Comparison of ENCODE assay signal across 8 cellular contexts in the genomic region with DNA sequence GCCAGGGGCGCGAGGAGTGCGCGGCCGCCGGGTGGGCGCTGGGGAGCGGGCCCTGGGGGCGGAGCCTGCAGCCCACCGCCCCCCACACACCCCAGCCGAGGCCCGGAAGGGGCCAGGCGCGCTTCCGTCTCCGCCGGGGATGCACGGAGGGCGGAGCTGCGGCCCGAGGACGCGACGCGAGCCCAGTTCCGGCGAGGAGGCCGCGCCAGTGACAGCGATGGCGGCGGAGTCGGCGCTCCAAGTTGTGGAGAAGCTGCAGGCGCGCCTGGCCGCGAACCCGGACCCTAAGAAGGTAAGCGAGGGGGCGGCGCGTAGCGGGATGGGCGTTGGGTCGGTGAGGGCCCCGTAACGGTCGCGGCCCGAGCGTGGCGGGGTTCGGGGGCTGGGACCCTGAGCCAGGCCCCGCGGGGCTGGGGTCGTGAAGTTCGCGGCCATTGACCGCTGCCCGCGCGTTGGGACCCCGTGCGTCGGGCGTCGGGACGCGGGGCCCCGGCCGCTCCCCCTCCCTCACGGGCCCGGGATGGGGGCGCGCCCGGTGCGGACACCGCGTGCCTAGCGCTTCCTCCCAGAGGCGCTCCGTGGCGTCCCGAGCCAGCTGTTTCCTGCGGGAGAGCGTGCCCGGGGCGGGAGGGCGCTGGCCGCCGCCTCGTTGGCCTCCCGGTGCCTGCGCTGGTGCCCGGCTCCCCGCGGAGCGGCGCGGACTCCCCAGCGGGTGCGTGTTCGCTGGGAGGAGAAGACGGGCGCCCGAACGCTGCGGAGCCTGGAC. TPM values are rescaled to one million over a fixed set of nuclear protein-coding genes. Genes with fewer than 3 reads are reported as not detected.
DNase-seq lines count a peak whose midpoint lies in the region; ATAC-seq and TF ChIP-seq lines count a peak whose summit lies in the region.

A gene with protein sequence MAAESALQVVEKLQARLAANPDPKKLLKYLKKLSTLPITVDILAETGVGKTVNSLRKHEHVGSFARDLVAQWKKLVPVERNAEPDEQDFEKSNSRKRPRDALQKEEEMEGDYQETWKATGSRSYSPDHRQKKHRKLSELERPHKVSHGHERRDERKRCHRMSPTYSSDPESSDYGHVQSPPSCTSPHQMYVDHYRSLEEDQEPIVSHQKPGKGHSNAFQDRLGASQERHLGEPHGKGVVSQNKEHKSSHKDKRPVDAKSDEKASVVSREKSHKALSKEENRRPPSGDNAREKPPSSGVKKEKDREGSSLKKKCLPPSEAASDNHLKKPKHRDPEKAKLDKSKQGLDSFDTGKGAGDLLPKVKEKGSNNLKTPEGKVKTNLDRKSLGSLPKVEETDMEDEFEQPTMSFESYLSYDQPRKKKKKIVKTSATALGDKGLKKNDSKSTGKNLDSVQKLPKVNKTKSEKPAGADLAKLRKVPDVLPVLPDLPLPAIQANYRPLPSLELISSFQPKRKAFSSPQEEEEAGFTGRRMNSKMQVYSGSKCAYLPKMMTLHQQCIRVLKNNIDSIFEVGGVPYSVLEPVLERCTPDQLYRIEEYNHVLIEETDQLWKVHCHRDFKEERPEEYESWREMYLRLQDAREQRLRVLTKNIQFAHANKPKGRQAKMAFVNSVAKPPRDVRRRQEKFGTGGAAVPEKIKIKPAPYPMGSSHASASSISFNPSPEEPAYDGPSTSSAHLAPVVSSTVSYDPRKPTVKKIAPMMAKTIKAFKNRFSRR (plus strand): TSS at position 185 of the 766 bp plus-strand sequence. CDS start 33 bp downstream, at position 218.

- intact Hi-C loops in activated CD4-positive, alpha-beta T cell treated with anti-CD3 and anti-CD28 coated beads, Interleukin-2, amount 10 ng/mL, durations not matched to agents 24 days and 14 days (cut with micrococcal nuclease) = loop anchor here (1.0 to 10.0 kb wide), 3 partner anchors 43 to 189 kb away; a partner anchor contains a TSS

- peak within 1 kb of the TSS; percentile 90 for H3K4me3 ChIP-seq in coronary artery

- DNase-seq in SIG-M5 treated with dmso at 0.1 percent for 504 hours (lab: John Stamatoyannopoulos, UW; ENCODE audit: unreplicated experiment) = peak; percentile 60
- no peak for DNase-seq in SIG-M5 (lab: John Stamatoyannopoulos, UW)
- peak; percentile 60 to 83 for DNase-seq in NCI-H446 (lab: John Stamatoyannopoulos, UW)
- DNase-seq in activated CD4-positive, alpha-beta T cell treated with anti-CD3 and anti-CD28 coated beads, Interleukin-2, amount 10 ng/mL, durations not matched to agents 24 days and 14 days = peak; percentile 95
- DNase-seq in coronary artery (ENCODE audit: low spot score) = peak; percentile 76
- peak; percentile 81 for DNase-seq in left lobe of liver (ENCODE audit: low spot score)
- peak; percentile 69 for DNase-seq in stimulated activated CD4-positive, alpha-beta T cell treated with anti-CD3 and anti-CD28 coated beads, Interleukin-2, amount 100 ng/mL, for 4 hours (ENCODE audit: low read depth)

- no peaks in the 10 kb centered on the region for H3K9me3 Mint-ChIP-seq in activated CD4-positive, alpha-beta T cell treated with anti-CD3 and anti-CD28 coated beads, Interleukin-2, amount 10 ng/mL, durations not matched to agents 24 days and 14 days

- H3K27ac Mint-ChIP-seq in activated CD4-positive, alpha-beta T cell treated with anti-CD3 and anti-CD28 coated beads, Interleukin-2, amount 10 ng/mL, durations not matched to agents 24 days and 14 days = peak within 1 kb of the TSS; percentile 90

- H3K4me1 Mint-ChIP-seq in activated CD4-positive, alpha-beta T cell treated with anti-CD3 and anti-CD28 coated beads, Interleukin-2, amount 10 ng/mL, durations not matched to agents 24 days and 14 days = peaks cover 40% of the 10 kb centered on the region

- peaks cover 22% of the 10 kb centered on the region for H3K36me3 Mint-ChIP-seq in activated CD4-positive, alpha-beta T cell treated with anti-CD3 and anti-CD28 coated beads, Interleukin-2, amount 10 ng/mL, durations not matched to agents 24 days and 14 days (ENCODE audit: low read depth)

- H3K27me3 Mint-ChIP-seq in activated CD4-positive, alpha-beta T cell treated with anti-CD3 and anti-CD28 coated beads, Interleukin-2, amount 10 ng/mL, durations not matched to agents 24 days and 14 days = no peaks in the 10 kb centered on the region

- TF ChIP-seq CTCF in coronary artery (IDR thresholded peaks at IDR 0.05) = no peak

- peak within 1 kb of the TSS; percentile 91 for H3K4me3 Mint-ChIP-seq in activated CD4-positive, alpha-beta T cell treated with anti-CD3 and anti-CD28 coated beads, Interleukin-2, amount 10 ng/mL, durations not matched to agents 24 days and 14 days

- ATAC-seq in HG02970 (IDR thresholded peaks at IDR 0.05; ENCODE audit: low FRiP score, unreplicated experiment) = peak; percentile 74
- ATAC-seq in left lobe of liver = peak; percentile 91

- peak within 1 kb of the TSS; percentile 85 to 92 for H3K27ac ChIP-seq in coronary artery

RNA-seq across cellular contexts. Expression of the gene that starts here (rescaled TPM):
- 51.9 and 54.3 TPM in 2 replicates for total RNA-seq in activated CD4-positive, alpha-beta T cell treated with anti-CD3 and anti-CD28 coated beads, Interleukin-2, amount 10 ng/mL, durations not matched to agents 24 days and 14 days
- 35.2 TPM for total RNA-seq in left lobe of liver
